1 cellular context compared by ENCODE assay signal in genomic region chr1:205325334-205325884, GRCh38.
TF ChIP-seq lines count a peak whose summit lies in the region.

No MANE protein-coding gene starts in this region.

TF ChIP-seq in H1, 55 proteins besides CTCF, POLR2A, EP300 and RAD21:
- TF ChIP-seq TEAD4 (IDR thresholded peaks at IDR 0.05; ENCODE audit: low read depth, low read length), result peak; percentile 16; the same call in 1 of the 2 replicates
- 0 out of 2 replicates have a peak, but pooled peaks have one; percentile 47 for TF ChIP-seq TCF12 (IDR thresholded peaks at IDR 0.05; ENCODE audit: low read depth, low read length)
- TF ChIP-seq BRCA1 (IDR thresholded peaks at IDR 0.05; ENCODE audit: low read depth, low read length), result no peak
- 0 out of 2 replicates have a peak, but pooled peaks have one; percentile 21 for TF ChIP-seq MAX (IDR thresholded peaks at IDR 0.05)
- no peak for TF ChIP-seq KDM5A (IDR thresholded peaks at IDR 0.05; ENCODE audit: low read length)
- peak; percentile 51; the same call in 1 of the 2 replicates for TF ChIP-seq SP1 (IDR thresholded peaks at IDR 0.05; ENCODE audit: low read depth, low read length)
- 0 out of 2 replicates have a peak, but pooled peaks have one; percentile 21 for TF ChIP-seq ATF3 (IDR thresholded peaks at IDR 0.05; ENCODE audit: insufficient read depth, low read depth, low read length)
- TF ChIP-seq TAF7 (optimal IDR thresholded peaks at IDR 0.05; ENCODE audit: borderline replicate concordance, low read depth, low read length), result peak; percentile 19
- TF ChIP-seq GABPA (IDR thresholded peaks at IDR 0.05; ENCODE audit: borderline replicate concordance, insufficient read depth, low read length), result peak; percentile 52; the same call in 1 of the 2 replicates
- TF ChIP-seq USF2 (IDR thresholded peaks at IDR 0.05; ENCODE audit: low read length), result peak; percentile 69
- 0 out of 2 replicates have a peak, but pooled peaks have one; percentile 24 for TF ChIP-seq YY1 (IDR thresholded peaks at IDR 0.05; ENCODE audit: low read depth, low read length)
- TF ChIP-seq CHD2 (IDR thresholded peaks at IDR 0.05; ENCODE audit: low read length), result no peak
